In genomic region chr1:101299710-101300109, GRCh38 we compare ENCODE assay signal across 34 cellular contexts.
"Had no signal": no experiment of that assay in that cellular context is flagged by ENCODE, and none has a peak within 500 bp of the region (broad histone marks: within the 10 kb centered on the region; RNA-seq: fewer than 3 reads in every experiment).

No MANE protein-coding gene starts in this region.

- H3K27ac Mint-ChIP-seq: activated B cell treated with CpG ODN at 0.5 μM for 24 hours; activated naive CD4-positive, alpha-beta T cell treated with anti-CD3 and anti-CD28 coated beads, Interleukin-2, amount 10 ng/mL, durations not matched to agents 7 days and 5 days; activated naive CD8-positive, alpha-beta T cell treated with anti-CD3 and anti-CD28 coated beads, Interleukin-2, amount 50 U/mL, for 24 hours; activated T-helper 1 cell treated with anti-CD3 and anti-CD28 coated beads, Interleukin-12 subunit alpha, Interleukin-12 subunit beta, Interleukin-2, Interleukin-4 antibody, amounts not matched to agents 30 ng/mL and 10 ng/mL and 1 ng/mL, durations not matched to agents 14 hours and 24 hours and 36 hours; brain had no signal

- H3K4me1 Mint-ChIP-seq: brain had no signal

- H3K27me3 ChIP-seq: SJCRH30 had no signal

- H3K4me3 ChIP-seq: MG63, PC-9, SJCRH30, SK-N-MC had no signal

- ATAC-seq: activated naive CD8-positive, alpha-beta T cell treated with anti-CD3 and anti-CD28 coated beads, Interleukin-2, amount 50 U/mL, for 24 hours; activated T-cell treated with anti-CD3 and anti-CD28 coated beads, Interleukin-2, amount 50 U/mL, for 4 hours; T-cell had no signal

- H3K36me3 Mint-ChIP-seq: brain, T-cell had no signal

- H3K4me2 ChIP-seq: PC-9 had no signal

- H3K9me3 Mint-ChIP-seq: activated B cell treated with CpG ODN at 0.5 μM for 24 hours; activated naive CD4-positive, alpha-beta T cell treated with anti-CD3 and anti-CD28 coated beads, Interleukin-2, amount 10 ng/mL, durations not matched to agents 7 days and 5 days; activated naive CD8-positive, alpha-beta T cell treated with anti-CD3 and anti-CD28 coated beads, Interleukin-2, amount 50 U/mL, for 24 hours; activated T-cell treated with anti-CD3 and anti-CD28 coated beads, Interleukin-2, amount 50 U/mL, for 4 hours; activated T-helper 1 cell treated with anti-CD3 and anti-CD28 coated beads, Interleukin-12 subunit alpha, Interleukin-12 subunit beta, Interleukin-2, Interleukin-4 antibody, amounts not matched to agents 30 ng/mL and 10 ng/mL and 1 ng/mL, durations not matched to agents 14 hours and 24 hours and 36 hours; T-cell had no signal

- H3K27me3 Mint-ChIP-seq: activated B cell treated with CpG ODN at 0.5 μM for 24 hours; activated naive CD4-positive, alpha-beta T cell treated with anti-CD3 and anti-CD28 coated beads, Interleukin-2, amount 10 ng/mL, durations not matched to agents 7 days and 5 days; activated naive CD8-positive, alpha-beta T cell; T-cell had no signal

- FAIRE-seq: bronchial epithelial cell had no signal

- H2AFZ ChIP-seq: PC-9 had no signal

- H3K36me3 ChIP-seq: MG63, SJCRH30 had no signal

- H3K27ac ChIP-seq: PC-9, SJCRH30, SK-N-MC, VCaP had no signal

- H3K4me1 ChIP-seq: SJCRH30 had no signal

- DNase-seq: activated B cell treated with CpG ODN at 0.5 μM for 24 hours; activated CD4-positive, alpha-beta T cell treated with anti-CD3 and anti-CD28 coated beads for 4 hours; activated CD4-positive, CD25-positive, alpha-beta regulatory T cell treated with anti-CD3 and anti-CD28 coated beads, Interleukin-2, amount 50 U/mL, for 72 hours; activated CD8-positive, alpha-beta memory T cell treated with anti-CD3 and anti-CD28 coated beads, Interleukin-2, amount 50 U/mL, for 4 hours; activated effector memory CD4-positive, alpha-beta T cell treated with Interleukin-2 at 50 U/mL for 16 hours; activated naive CD4-positive, alpha-beta T cell treated with anti-CD3 and anti-CD28 coated beads, Interleukin-2, amount 10 ng/mL, durations not matched to agents 7 days and 5 days; activated naive CD8-positive, alpha-beta T cell treated with anti-CD3 and anti-CD28 coated beads, Interleukin-2, amount 50 U/mL, for 24 hours; activated T-cell treated with anti-CD3 and anti-CD28 coated beads for 4 hours; activated T-cell treated with anti-CD3 and anti-CD28 coated beads, Interleukin-2, amount 50 U/mL, for 4 hours; anterior cingulate cortex; caudate nucleus; cerebellar nuclear complex; Karpas-422; KBM-7; MG63; NCI-H1048; NCI-H1105 treated with DMSO at 0.1 percent for 48 hours; NCI-H1436; NCI-H1694; NCI-H2029; NCI-H345; NCI-H524 treated with DMSO at 0.1 percent for 48 hours; PC-9; SHP77; SJCRH30; T-cell; T-helper 2 cell; T-helper 9 cell had no signal

- H3K9me3 ChIP-seq: MG63, SJCRH30 had no signal

- H3K4me3 Mint-ChIP-seq: activated B cell treated with CpG ODN at 0.5 μM for 24 hours; activated naive CD4-positive, alpha-beta T cell treated with anti-CD3 and anti-CD28 coated beads, Interleukin-2, amount 10 ng/mL, durations not matched to agents 7 days and 5 days; activated naive CD8-positive, alpha-beta T cell; activated naive CD8-positive, alpha-beta T cell treated with anti-CD3 and anti-CD28 coated beads, Interleukin-2, amount 50 U/mL, for 24 hours; activated T-cell treated with anti-CD3 and anti-CD28 coated beads, Interleukin-2, amount 50 U/mL, for 4 hours; activated T-helper 1 cell treated with anti-CD3 and anti-CD28 coated beads, Interleukin-12 subunit alpha, Interleukin-12 subunit beta, Interleukin-2, Interleukin-4 antibody, amounts not matched to agents 30 ng/mL and 10 ng/mL and 1 ng/mL, durations not matched to agents 14 hours and 24 hours and 36 hours; brain; T-cell had no signal
